Comparison of ENCODE assay signal across 8 cellular contexts in the genomic region with DNA sequence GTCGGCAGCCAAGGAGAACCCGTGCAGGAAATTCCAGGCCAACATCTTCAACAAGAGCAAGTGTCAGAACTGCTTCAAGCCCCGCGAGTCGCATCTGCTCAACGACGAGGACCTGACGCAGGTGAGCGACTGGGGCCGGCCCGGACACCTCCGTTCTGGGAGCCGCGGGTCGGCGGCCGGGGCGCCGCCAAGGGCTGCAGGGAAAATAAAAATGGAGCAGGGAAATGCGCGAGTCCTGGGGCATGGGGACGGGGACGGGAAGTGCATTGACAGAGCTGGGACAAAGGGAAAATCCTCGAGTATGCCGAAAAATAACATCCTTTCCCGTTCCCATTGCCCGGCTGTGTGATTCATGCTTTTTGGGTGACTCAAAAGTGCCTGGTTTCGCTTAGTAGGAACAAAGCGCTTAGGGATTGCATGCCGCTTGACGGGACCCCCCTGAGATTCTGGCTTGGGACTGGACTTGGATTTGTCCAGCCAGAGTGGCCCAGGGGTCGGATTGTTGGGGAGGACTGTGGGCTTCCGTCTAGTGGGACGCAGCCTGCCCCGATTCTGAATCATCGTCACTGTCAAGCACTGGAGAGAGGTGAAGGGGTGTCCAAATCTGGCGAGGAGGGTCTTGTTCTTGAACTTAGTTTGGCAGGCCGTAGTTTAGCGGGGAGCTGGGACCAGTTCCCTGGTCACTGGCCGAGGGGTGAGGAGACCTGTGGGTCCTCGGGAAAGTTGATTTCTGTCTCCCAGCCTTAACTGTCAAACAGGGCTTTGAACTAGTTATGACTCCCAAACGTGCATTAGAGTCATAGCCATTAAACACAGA. TPM values are rescaled to one million over a fixed set of nuclear protein-coding genes. Genes with fewer than 3 reads are reported as not detected.
DNase-seq lines count a peak whose midpoint lies in the region; ATAC-seq, FAIRE-seq and TF ChIP-seq lines count a peak whose summit lies in the region.

No MANE protein-coding gene starts in this region.

- peaks cover 2% of the 10 kb centered on the region for H3K27me3 Mint-ChIP-seq in astrocyte (ENCODE audit: low read depth, unreplicated experiment)

- peak; percentile 27 for DNase-seq in NCI-H226
- no peak for DNase-seq in astrocyte (ENCODE audit: low read depth)
- DNase-seq in keratinocyte (ENCODE audit: low read depth, low spot score): no peak
- DNase-seq in stimulated activated CD4-positive, alpha-beta T cell treated with anti-CD3 and anti-CD28 coated beads, Interleukin-4, amount 100 ng/mL, for 24 hours: peak; percentile 22
- no peak for DNase-seq in AG20443 (ENCODE audit: low spot score)

- peak overlapping the region; percentile 98 for H3K27ac Mint-ChIP-seq in astrocyte (ENCODE audit: unreplicated experiment)

- H3K9ac ChIP-seq in astrocyte (ENCODE audit: low read length): peak overlapping the region; percentile 95
- H3K9ac ChIP-seq in keratinocyte (ENCODE audit: control insufficient read depth, extremely low read depth, insufficient read depth, low read length): peak overlapping the region; percentile 96

- FAIRE-seq in astrocyte (lab: Jason Lieb, UNC) (peak; percentile 20), keratinocyte (lab: Jason Lieb, UNC) (peak; percentile 79)

- H3K36me3 Mint-ChIP-seq in astrocyte (ENCODE audit: low read depth, unreplicated experiment): peaks cover 9% of the 10 kb centered on the region

- H3K4me3 ChIP-seq in astrocyte (ENCODE audit: insufficient read depth, low read depth, low read length) (peak overlapping the region; percentile 87), keratinocyte (ENCODE audit: control insufficient read depth in 2 of 3, extremely low read depth in 1 of 3, insufficient read depth in 2 of 3, low read depth in 1 of 3, low read length in 3 of 3) (peak overlapping the region; percentile 82 to 97 (median 93))

- H3K9me3 ChIP-seq in astrocyte (ENCODE audit: insufficient read depth, low read depth, low read length): no peaks in the 10 kb centered on the region
- H3K9me3 ChIP-seq in keratinocyte (ENCODE audit: control insufficient read depth, low read depth, low read length): no peaks in the 10 kb centered on the region

- H2AFZ ChIP-seq in astrocyte (ENCODE audit: low read depth, low read length) (peak overlapping the region; percentile 41), keratinocyte (ENCODE audit: control insufficient read depth, low read length) (peak overlapping the region; percentile 16)

- H3K9me1 ChIP-seq in keratinocyte (ENCODE audit: control insufficient read depth, extremely low read depth, insufficient read depth, low read length): peaks cover 7% of the 10 kb centered on the region

- no peaks in the 10 kb centered on the region for H3K27me3 ChIP-seq in astrocyte (ENCODE audit: insufficient read depth, low read length)
- H3K27me3 ChIP-seq in keratinocyte (ENCODE audit: control insufficient read depth, extremely low read depth, insufficient read depth, low read length): no peaks in the 10 kb centered on the region

- no peaks in the 10 kb centered on the region for H3K9me3 Mint-ChIP-seq in astrocyte (ENCODE audit: unreplicated experiment)

- H3K36me3 ChIP-seq in astrocyte (ENCODE audit: insufficient read depth, low read length): no peaks in the 10 kb centered on the region
- peaks cover 0 to 7% of the 10 kb centered on the region in 2 experiments for H3K36me3 ChIP-seq in keratinocyte (ENCODE audit: control insufficient read depth in 2 of 2, extremely low read depth in 1 of 2, insufficient read depth in 2 of 2, low read length in 2 of 2)

- TF ChIP-seq CTCF in astrocyte (IDR thresholded peaks at IDR 0.05; ENCODE audit: insufficient read depth, low read depth, low read length) (no peak), keratinocyte (optimal IDR thresholded peaks at IDR 0.05 in 1 of 3, IDR thresholded peaks at IDR 0.05 in 1 of 3, conservative IDR thresholded peaks at IDR 0.05 in 1 of 3; ENCODE audit: extremely low read depth in 1 of 3, insufficient read depth in 2 of 3, low read length in 3 of 3) (no peak)

- H3K4me1 Mint-ChIP-seq in astrocyte (ENCODE audit: low read depth, unreplicated experiment): peaks cover 36% of the 10 kb centered on the region

- peaks cover 54% of the 10 kb centered on the region for H3K79me2 ChIP-seq in astrocyte (ENCODE audit: insufficient read depth, low read length)
- H3K79me2 ChIP-seq in keratinocyte (ENCODE audit: control insufficient read depth, insufficient read depth, low read length): peaks cover 54% of the 10 kb centered on the region

- ATAC-seq in GM18907 (IDR thresholded peaks at IDR 0.05; ENCODE audit: unreplicated experiment): peak; percentile 4
- ATAC-seq in HG03432 (IDR thresholded peaks at IDR 0.05; ENCODE audit: unreplicated experiment): no peak
- ATAC-seq in HG03108 (IDR thresholded peaks at IDR 0.05; ENCODE audit: unreplicated experiment): no peak

- H3K4me1 ChIP-seq in astrocyte (ENCODE audit: insufficient read depth, low read length) (peaks cover 26% of the 10 kb centered on the region), keratinocyte (ENCODE audit: control insufficient read depth, extremely low read depth, insufficient read depth, low read length) (peaks cover 28% of the 10 kb centered on the region)

- dilution Hi-C loops in keratinocyte (cut with MboI; ENCODE audit: extremely low pct_ligation_motif_present, low sequenced_read_pairs): no loop called here

- peaks cover 51% of the 10 kb centered on the region for H4K20me1 ChIP-seq in astrocyte (ENCODE audit: insufficient read depth, low read length)
- H4K20me1 ChIP-seq in keratinocyte (ENCODE audit: control insufficient read depth, extremely low read depth, insufficient read depth, low read length): peaks cover 26% of the 10 kb centered on the region

- H3K4me2 ChIP-seq in astrocyte (ENCODE audit: low read length): peak overlapping the region; percentile 99
- H3K4me2 ChIP-seq in keratinocyte (ENCODE audit: control insufficient read depth, extremely low read depth, insufficient read depth, low read depth, low read length): peak overlapping the region; percentile 99

- H3K27ac ChIP-seq in astrocyte (ENCODE audit: low read depth, low read length): peak overlapping the region; percentile 88
- peak overlapping the region; percentile 94 for H3K27ac ChIP-seq in keratinocyte (ENCODE audit: control insufficient read depth, insufficient read depth, low read length)

- peak overlapping the region; percentile 98 for H3K4me3 Mint-ChIP-seq in astrocyte (ENCODE audit: unreplicated experiment)

RNA-seq across cellular contexts. Expression of a gene that starts 0.8 kb away (rescaled TPM):
- 163 and 176 TPM in 2 replicates for total RNA-seq in astrocyte
- 76.4 to 113 TPM (median 93.2 TPM) in 3 replicates for polyA plus RNA-seq in keratinocyte
- 241 TPM for polyA plus RNA-seq in keratinocyte (2011; ENCODE audit: low read depth)
- polyA plus RNA-seq in keratinocyte (2011; cell fraction: cytosol; rRNA removed): 61.6 and 75.3 TPM in 2 replicates
- polyA plus RNA-seq in keratinocyte (2011; cell fraction: nucleus; rRNA removed): 160 and 188 TPM in 2 replicates
- 132 and 155 TPM in 2 replicates for polyA plus RNA-seq in keratinocyte (2012; ENCODE audit: low replicate concordance)
- 188 to 396 TPM (median 205 TPM) in 3 replicates for polyA minus RNA-seq in keratinocyte
- polyA minus RNA-seq in keratinocyte (2011; cell fraction: cytosol; rRNA and poly(A)+ RNA removed): 102 TPM
- 123 and 162 TPM in 2 replicates for polyA minus RNA-seq in keratinocyte (2011; cell fraction: nucleus; rRNA and poly(A)+ RNA removed)

Comparison
In these comparisons a context has a peak if more than half of its experiments do, and no peak if none do; other contexts are left out.
1. DNase-seq: peak in NCI-H226 (single experiment) and stimulated activated CD4-positive, alpha-beta T cell treated with anti-CD3 and anti-CD28 coated beads, Interleukin-4, amount 100 ng/mL, for 24 hours (single experiment); none in astrocyte (single experiment), keratinocyte (single experiment) and AG20443 (single experiment).